ENCODE assay signal across 1 cellular context in genomic region chr12:47221256-47222023, GRCh38.
TF ChIP-seq lines count a peak whose summit lies in the region.

No MANE protein-coding gene starts in this region.

TF ChIP-seq in HepG2, 621 proteins besides CTCF, POLR2A, EP300 and RAD21 (continued from another document and continues in another):
- TF ChIP-seq ZNF746 (CRISPR knock-in tag; IDR thresholded peaks at IDR 0.05) (no peak), SUZ12 (IDR thresholded peaks at IDR 0.05; ENCODE audit: low read depth, low read length) (no peak), CBX2 (IDR thresholded peaks at IDR 0.05; ENCODE audit: low read depth, low read length) (no peak), CBX2 (CRISPR knock-in tag; IDR thresholded peaks at IDR 0.05; ENCODE audit: low read depth) (no peak), MXI1 (IDR thresholded peaks at IDR 0.05; ENCODE audit: borderline replicate concordance, low read depth, low read length) (no peak), TFE3 (CRISPR knock-in tag; IDR thresholded peaks at IDR 0.05) (no peak), ETS1 (CRISPR knock-in tag; IDR thresholded peaks at IDR 0.05) (no peak), ZNF136 (CRISPR knock-in tag; IDR thresholded peaks at IDR 0.05; ENCODE audit: low read depth) (no peak), HIVEP1 (CRISPR knock-in tag; IDR thresholded peaks at IDR 0.05) (no peak), FOXM1 (CRISPR knock-in tag; IDR thresholded peaks at IDR 0.05) (no peak), ZNF766 (CRISPR knock-in tag; IDR thresholded peaks at IDR 0.05; ENCODE audit: borderline replicate concordance) (no peak), PHF20 (CRISPR knock-in tag; IDR thresholded peaks at IDR 0.05) (no peak), ZNF691 (CRISPR knock-in tag; IDR thresholded peaks at IDR 0.05; ENCODE audit: borderline replicate concordance, low read depth) (no peak), SIX4 (CRISPR knock-in tag; IDR thresholded peaks at IDR 0.05) (no peak), ZNF563 (CRISPR knock-in tag; IDR thresholded peaks at IDR 0.05) (no peak), KDM5B (CRISPR knock-in tag; IDR thresholded peaks at IDR 0.05; ENCODE audit: borderline replicate concordance) (no peak), REST (IDR thresholded peaks at IDR 0.05; ENCODE audit: borderline replicate concordance in 1 of 2, low read depth in 1 of 2, low read length in 2 of 2) (no peak), DZIP1 (CRISPR knock-in tag; IDR thresholded peaks at IDR 0.05) (no peak), ZNF816 (CRISPR knock-in tag; IDR thresholded peaks at IDR 0.05; ENCODE audit: borderline replicate concordance) (no peak), ZNF660 (CRISPR knock-in tag; IDR thresholded peaks at IDR 0.05; ENCODE audit: borderline replicate concordance, low read depth) (no peak), SNAPC5 (CRISPR knock-in tag; IDR thresholded peaks at IDR 0.05; ENCODE audit: borderline replicate concordance) (no peak), ZNF580 (CRISPR knock-in tag; IDR thresholded peaks at IDR 0.05; ENCODE audit: borderline replicate concordance, low read depth) (no peak), DRAP1 (CRISPR knock-in tag; IDR thresholded peaks at IDR 0.05) (no peak), PLSCR1 (CRISPR knock-in tag; IDR thresholded peaks at IDR 0.05; ENCODE audit: borderline replicate concordance) (no peak), DPF2 (CRISPR knock-in tag; IDR thresholded peaks at IDR 0.05; ENCODE audit: borderline replicate concordance, low read depth) (no peak), ZNF609 (CRISPR knock-in tag; IDR thresholded peaks at IDR 0.05; ENCODE audit: borderline replicate concordance) (no peak), SRY (CRISPR knock-in tag; IDR thresholded peaks at IDR 0.05) (no peak), ZBTB7A (CRISPR knock-in tag; IDR thresholded peaks at IDR 0.05) (no peak), CCDC6 (CRISPR knock-in tag; IDR thresholded peaks at IDR 0.05) (no peak), RBFOX2 (IDR thresholded peaks at IDR 0.05; ENCODE audit: low read depth, low read length) (no peak), ATF7 (IDR thresholded peaks at IDR 0.05) (no peak), ATF7 (CRISPR knock-in tag; IDR thresholded peaks at IDR 0.05) (no peak), ZNF761 (CRISPR knock-in tag; conservative IDR thresholded peaks at IDR 0.05) (no peak), ATF1 (CRISPR knock-in tag; IDR thresholded peaks at IDR 0.05) (no peak), ZNF720 (CRISPR knock-in tag; IDR thresholded peaks at IDR 0.05) (no peak), NFE2L1 (CRISPR knock-in tag; IDR thresholded peaks at IDR 0.05; ENCODE audit: borderline replicate concordance) (no peak), TFDP1 (CRISPR knock-in tag; IDR thresholded peaks at IDR 0.05; ENCODE audit: borderline replicate concordance) (no peak), ZSCAN30 (CRISPR knock-in tag; IDR thresholded peaks at IDR 0.05) (no peak), ZNF619 (CRISPR knock-in tag; IDR thresholded peaks at IDR 0.05) (no peak), CERS6 (CRISPR knock-in tag; IDR thresholded peaks at IDR 0.05) (no peak), CBX5 (CRISPR knock-in tag; IDR thresholded peaks at IDR 0.05; ENCODE audit: borderline replicate concordance) (0 out of 2 replicates have a peak, but pooled peaks have one; percentile 22), ZNF83 (CRISPR knock-in tag; IDR thresholded peaks at IDR 0.05; ENCODE audit: borderline replicate concordance) (no peak), SMAD3 (CRISPR knock-in tag; IDR thresholded peaks at IDR 0.05) (0 out of 2 replicates have a peak, but pooled peaks have one; percentile 47), ZNF430 (CRISPR knock-in tag; IDR thresholded peaks at IDR 0.05) (no peak), ZFP90 (CRISPR knock-in tag; IDR thresholded peaks at IDR 0.05; ENCODE audit: borderline replicate concordance) (no peak), ESRRA (CRISPR knock-in tag; IDR thresholded peaks at IDR 0.05; ENCODE audit: low read depth) (no peak), HNRNPH1 (optimal IDR thresholded peaks at IDR 0.05; ENCODE audit: low read depth, low read length) (no peak), CEBPB (IDR thresholded peaks at IDR 0.05; ENCODE audit: borderline replicate concordance, low read depth, low read length) (peak; percentile 76)
